Comparison of ENCODE assay signal across 1 cellular context in genomic region chr1:58964880-58965279, GRCh38.
TF ChIP-seq lines count a peak whose summit lies in the region.

No MANE protein-coding gene starts in this region.

TF ChIP-seq in K562, 482 proteins besides CTCF, POLR2A, EP300 and RAD21 (continued from another document):
- no peak for TF ChIP-seq CREB3 (tag; conservative IDR thresholded peaks at IDR 0.05; ENCODE audit: low read depth)
- peak; percentile 84 for TF ChIP-seq CEBPB (tag; IDR thresholded peaks at IDR 0.05)
- no peak for TF ChIP-seq HEY1 (CRISPR knock-in tag; IDR thresholded peaks at IDR 0.05; ENCODE audit: borderline replicate concordance)
- TF ChIP-seq RBBP5 (IDR thresholded peaks at IDR 0.05; ENCODE audit: borderline replicate concordance, insufficient read depth, low read length, poor library complexity, severe bottlenecking): no peak
- no peak for TF ChIP-seq EGR1 (conservative IDR thresholded peaks at IDR 0.05)
- no peak for TF ChIP-seq TAF9B (IDR thresholded peaks at IDR 0.05; ENCODE audit: partially characterized antibody)
- TF ChIP-seq ZNF232 (CRISPR knock-in tag; IDR thresholded peaks at IDR 0.05): no peak
- no peak for TF ChIP-seq ZNF24 (IDR thresholded peaks at IDR 0.05)
- TF ChIP-seq CEBPZ (IDR thresholded peaks at IDR 0.05; ENCODE audit: borderline replicate concordance, low read depth, low read length): no peak
- no peak for TF ChIP-seq ZMIZ1 (IDR thresholded peaks at IDR 0.05; ENCODE audit: low read depth in 2 of 2, low read length in 2 of 2)
